10 cellular contexts compared by ENCODE assay signal in the genomic region with DNA sequence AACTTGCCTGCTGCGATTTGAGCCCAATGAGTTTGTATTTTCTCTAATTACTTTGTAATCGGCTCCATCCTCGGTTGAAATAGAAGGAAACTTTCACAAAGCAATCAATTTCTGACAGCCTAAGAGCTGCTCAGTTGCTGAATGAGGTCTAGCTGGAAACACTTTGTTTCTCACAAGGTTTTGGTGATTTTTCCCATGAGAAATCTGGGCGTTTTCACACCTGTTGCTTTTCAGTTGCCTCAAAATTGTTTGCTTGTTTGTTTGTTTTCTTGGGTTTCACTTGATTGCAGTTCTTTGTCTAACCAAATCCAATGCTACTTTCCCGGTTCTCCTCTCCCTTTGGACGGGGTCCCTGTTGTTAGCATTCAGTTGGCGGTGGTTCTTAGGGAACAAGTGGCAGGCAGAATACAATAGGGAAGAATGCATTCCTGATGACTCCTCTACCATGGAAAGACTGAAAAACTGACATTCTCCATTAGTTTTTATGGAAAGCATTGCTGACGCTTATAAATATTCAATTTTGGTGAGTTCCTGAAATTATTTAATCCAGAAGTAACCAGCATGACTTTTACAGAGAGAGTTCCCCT.
DNase-seq lines count a peak whose midpoint lies in the region; ATAC-seq, FAIRE-seq and TF ChIP-seq lines count a peak whose summit lies in the region.
"Had no signal": no experiment of that assay in that cellular context is flagged by ENCODE, and none has a peak within 500 bp of the region (broad histone marks: within the 10 kb centered on the region; RNA-seq: fewer than 3 reads in every experiment).

No MANE protein-coding gene starts in this region.

- no peaks in the 10 kb centered on the region for H3K27me3 ChIP-seq in esophagus muscularis mucosa

- peak overlapping the region; percentile 83 to 99 (median 97) for H3K27ac Mint-ChIP-seq in nephron

- POLR2A ChIA-PET in A549 (lab: Yijun Ruan, JAX), result interaction anchor here (0.9 to 2.5 kb wide), 5 partner anchors 17 to 192 kb away, joined by 3 to 6 read pairs (median 3); no protein-coding TSS in a partner anchor

- peak overlapping the region; percentile 91 to 98 (median 92) for H3K4me3 Mint-ChIP-seq in nephron

- ATAC-seq in A549, result 0 out of 6 replicates have a peak, but pooled peaks of 1 of the 2 experiments have one; percentile 13
- ATAC-seq in HG03457 (IDR thresholded peaks at IDR 0.05; ENCODE audit: unreplicated experiment), result no peak

- H3K4me3 ChIP-seq in A549 (peak overlapping the region; percentile 58), esophagus muscularis mucosa (peak overlapping the region; percentile 58 to 74 (median 64))
- H3K4me3 ChIP-seq: mucosa of descending colon had no signal

- H3K36me3 Mint-ChIP-seq in nephron (ENCODE audit: low read depth), result no peaks in the 10 kb centered on the region

- DNase-seq in A549 (ENCODE audit: low read depth in 1 of 2, low spot score in 1 of 2) (no peak), NCI-H69 (lab: John Stamatoyannopoulos, UW) (peak; percentile 47), esophagus muscularis mucosa (ENCODE audit: extremely low spot score) (no peak), NCI-H2227 (lab: John Stamatoyannopoulos, UW; ENCODE audit: unreplicated experiment) (no peak)
- no peak for DNase-seq in stimulated activated CD4-positive, alpha-beta T cell treated with anti-CD3 and anti-CD28 coated beads, Interleukin-4, amount 100 ng/mL, for 4 hours
- no peak for DNase-seq in effector CD8-positive, alpha-beta T cell (lab: John Stamatoyannopoulos, UW)

- FAIRE-seq in A549 (lab: Jason Lieb, UNC), result no peak
- FAIRE-seq: D721Med had no signal

- under 1% methylated on average over 8 of the region's 8 CpGs for WGBS in A549 (ENCODE audit: missing lambda C conversion rate)
- 18% methylated on average over 8 of the region's 8 CpGs for WGBS in esophagus muscularis mucosa

- peak overlapping the region; percentile 88 for H3K4me2 ChIP-seq in A549

- H3K4me1 Mint-ChIP-seq in nephron, result peaks cover 63% of the 10 kb centered on the region

- CTCF ChIA-PET in A549 (lab: Yijun Ruan, JAX), result interaction anchor here (0.9 to 9.8 kb wide), 6 partner anchors 11 to 73 kb away, joined by 3 to 88 read pairs (median 5); no protein-coding TSS in a partner anchor

- peaks cover 47% of the 10 kb centered on the region for H3K4me1 ChIP-seq in A549
- peaks cover 35 to 56% (median 43%) of the 10 kb centered on the region in 4 donors for H3K4me1 ChIP-seq in esophagus muscularis mucosa

- TF ChIP-seq EP300 in A549 (IDR thresholded peaks at IDR 0.05) (no peak), esophagus muscularis mucosa (IDR thresholded peaks at IDR 0.05) (no peak)

- H3K9me3 Mint-ChIP-seq in nephron, result no peaks in the 10 kb centered on the region

- no peaks in the 10 kb centered on the region for H3K9me3 ChIP-seq in A549
- no peaks in the 10 kb centered on the region for H3K9me3 ChIP-seq in esophagus muscularis mucosa
- H3K9me3 ChIP-seq: mucosa of descending colon had no signal

- intact Hi-C loops in esophagus muscularis mucosa (cut with DNase I), result loop anchor here (5.0 kb wide), 2 partner anchors 45 to 75 kb away; no protein-coding TSS in a partner anchor

- H3K27ac ChIP-seq in A549, result peak overlapping the region; percentile 84 to 96
- peak overlapping the region; percentile 73 to 77 (median 76) for H3K27ac ChIP-seq in esophagus muscularis mucosa (replicated peaks in 1 of 4)

- TF ChIP-seq POLR2A in A549 (IDR thresholded peaks at IDR 0.05; ENCODE audit: low read length) (no peak), esophagus muscularis mucosa (IDR thresholded peaks at IDR 0.05; ENCODE audit: low read depth) (no peak)

- no peak for TF ChIP-seq RAD21 in A549 (conservative IDR thresholded peaks at IDR 0.05 in 1 of 2, IDR thresholded peaks at IDR 0.05 in 1 of 2)

- no peaks in the 10 kb centered on the region for H3K36me3 ChIP-seq in esophagus muscularis mucosa

- no peaks in the 10 kb centered on the region for H3K27me3 Mint-ChIP-seq in nephron (ENCODE audit: low read depth)

- TF ChIP-seq CTCF in A549 (IDR thresholded peaks at IDR 0.05), result no peak
- no peak for TF ChIP-seq CTCF in esophagus muscularis mucosa (IDR thresholded peaks at IDR 0.05)
- no peak for TF ChIP-seq CTCF in nephron (IDR thresholded peaks at IDR 0.05; ENCODE audit: unreplicated experiment in 3 of 3)

TF ChIP-seq in A549, 52 proteins besides CTCF, POLR2A, EP300 and RAD21:
- TF ChIP-seq ZSCAN20 (CRISPR knock-in tag; IDR thresholded peaks at IDR 0.05) (no peak), JUN (IDR thresholded peaks at IDR 0.05) (0 out of 5 replicates have a peak, but pooled peaks of 1 of the 2 experiments have one; percentile 3)
